In the genomic region with DNA sequence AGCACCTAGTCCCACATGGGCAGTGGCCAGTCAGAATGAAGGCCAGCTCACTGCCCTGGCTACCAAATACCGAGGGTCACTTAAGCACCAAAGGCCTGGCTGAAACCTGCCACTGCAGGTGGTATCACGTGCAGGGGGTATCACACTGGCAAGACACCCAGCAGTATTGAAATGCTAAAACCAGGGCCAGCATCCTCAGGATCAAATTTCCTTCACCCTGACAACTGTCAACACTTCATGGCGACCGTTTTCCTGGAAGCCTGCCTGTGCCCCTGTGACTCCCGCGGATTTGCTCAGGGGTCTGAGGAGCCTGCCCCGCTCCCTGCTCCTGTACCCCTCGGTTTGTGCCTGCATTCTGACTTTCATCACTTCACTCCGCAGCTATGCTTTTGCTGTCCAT, we compare ENCODE assay signal across 19 cellular contexts.
DNase-seq lines count a peak whose midpoint lies in the region; ATAC-seq and TF ChIP-seq lines count a peak whose summit lies in the region.
"Had no signal": no experiment of that assay in that cellular context is flagged by ENCODE, and none has a peak within 500 bp of the region (broad histone marks: within the 10 kb centered on the region; RNA-seq: fewer than 3 reads in every experiment).

No MANE protein-coding gene starts in this region.

- no CpG with 5 or more reads among the region's 9 CpGs for WGBS in iPS DF 6.9 (ENCODE audit: insufficient coverage, insufficient read length)
- no CpG with 5 or more reads among the region's 9 CpGs for WGBS in trophoblast cell (ENCODE audit: extremely low coverage, insufficient coverage, insufficient read length)
- WGBS in transverse colon (ENCODE audit: low coverage in 1 of 2), 2 donors: 60 to 73% methylated on average over 2 to 9 of the region's 9 CpGs

- H4K91ac ChIP-seq in trophoblast cell (ENCODE audit: low read depth, low read length): no peak overlapping the region

- H4K8ac ChIP-seq in trophoblast cell (ENCODE audit: low read depth, low read length): no peak overlapping the region

- ATAC-seq in HG03521 (IDR thresholded peaks at IDR 0.05; ENCODE audit: unreplicated experiment): no peak
- ATAC-seq: activated CD8-positive, alpha-beta T cell treated with anti-CD3 and anti-CD28 coated beads, Interleukin-2, amount 10 ng/mL, durations not matched to agents 7 days and 5 days; left ventricle myocardium superior had no signal

- no peaks in the 10 kb centered on the region for H3K79me2 ChIP-seq in trophoblast cell (ENCODE audit: control insufficient read depth, insufficient read depth, low read length, poor library complexity)

- no peak overlapping the region for H2BK120ac ChIP-seq in trophoblast cell (ENCODE audit: insufficient read depth, low read length, poor library complexity)

- H3K4ac ChIP-seq in trophoblast cell (ENCODE audit: low read depth, low read length): no peak overlapping the region

- H4K12ac ChIP-seq in trophoblast cell (ENCODE audit: low read depth, low read length): no peak overlapping the region

- H3K9ac ChIP-seq in trophoblast cell (ENCODE audit: low read length): no peak overlapping the region

- H3K18ac ChIP-seq in trophoblast cell (ENCODE audit: low read length): no peak overlapping the region

- H2BK12ac ChIP-seq in trophoblast cell (ENCODE audit: low read length): no peak overlapping the region

- POLR2A ChIA-PET in RWPE1 (lab: Yijun Ruan, JAX; ENCODE audit: low non-redundant PET): no interaction called here

- peaks cover 11% of the 10 kb centered on the region for H3K4me1 ChIP-seq in iPS DF 6.9 (ENCODE audit: control insufficient read depth, insufficient read depth, low read length)
- peaks cover 12 to 21% of the 10 kb centered on the region in 2 experiments for H3K4me1 ChIP-seq in trophoblast cell (ENCODE audit: control insufficient read depth in 1 of 2, insufficient read depth in 2 of 2, low read length in 2 of 2)
- H3K4me1 ChIP-seq in transverse colon: peaks cover 0 to 8% (median 0%) of the 10 kb centered on the region in 4 donors
- H3K4me1 ChIP-seq: uterus had no signal

- no peak for TF ChIP-seq POLR2A in transverse colon (IDR thresholded peaks at IDR 0.05)

- no peak for TF ChIP-seq EP300 in transverse colon (IDR thresholded peaks at IDR 0.05; ENCODE audit: low read depth)

- no peak overlapping the region for H3K23ac ChIP-seq in trophoblast cell (ENCODE audit: low read length)

- no peak overlapping the region for H3K4me3 ChIP-seq in H7 (ENCODE audit: insufficient read depth, low read depth, low read length)
- H3K4me3 ChIP-seq in iPS DF 6.9 (ENCODE audit: low read length): no peak overlapping the region
- no peak overlapping the region for H3K4me3 ChIP-seq in trophoblast cell (ENCODE audit: low read depth, low read length)
- H3K4me3 ChIP-seq in transverse colon: no peak overlapping the region
- H3K4me3 ChIP-seq: cardiac muscle cell, uterus had no signal

- peak; percentile 43 for DNase-seq in COLO668 (lab: John Stamatoyannopoulos, UW; ENCODE audit: unreplicated experiment)
- DNase-seq in H7: peak; percentile 77
- peak; percentile 58 for DNase-seq in NCI-H345 (lab: John Stamatoyannopoulos, UW)
- DNase-seq in iPS DF 6.9 (ENCODE audit: low read depth, low spot score): peak; percentile 43
- DNase-seq in trophoblast cell: no peak
- DNase-seq in transverse colon: no peak
- DNase-seq in RWPE1 (ENCODE audit: low spot score): no peak
- DNase-seq: activated CD4-positive, CD25-positive, alpha-beta regulatory T cell; activated CD8-positive, alpha-beta T cell treated with anti-CD3 and anti-CD28 coated beads, Interleukin-2, amount 10 ng/mL, durations not matched to agents 7 days and 5 days; activated naive CD4-positive, alpha-beta T cell treated with anti-CD3 and anti-CD28 coated beads, Interleukin-2, amount 10 ng/mL, durations not matched to agents 7 days and 5 days; activated T-cell treated with anti-CD3 and anti-CD28 coated beads, Interleukin-2, amount 50 U/mL, for 24 hours; CD4-positive, CD25-positive, alpha-beta regulatory T cell; cortex of kidney; left ventricle myocardium superior; NCI-H146; NCI-H446 treated with DMSO at 0.1 percent for 48 hours; uterus had no signal

- no peaks in the 10 kb centered on the region for H3K79me1 ChIP-seq in trophoblast cell (ENCODE audit: low read length)

- H3K9me3 ChIP-seq in iPS DF 6.9 (ENCODE audit: control insufficient read depth, insufficient read depth, low read length): no peaks in the 10 kb centered on the region
- H3K9me3 ChIP-seq in trophoblast cell (ENCODE audit: insufficient read depth, low read depth, low read length): no peaks in the 10 kb centered on the region
- H3K9me3 ChIP-seq in transverse colon: no peaks in the 10 kb centered on the region
- H3K9me3 ChIP-seq: uterus had no signal

- intact Hi-C loops in transverse colon (cut with DNase I; ENCODE audit: low total_unique reads): no loop called here

- CTCF ChIA-PET in RWPE1 (lab: Yijun Ruan, JAX): interaction anchor here (1.0 kb wide), 1 partner anchor 37 kb away, joined by 3 read pairs; no protein-coding TSS in a partner anchor

- H2BK5ac ChIP-seq in trophoblast cell (ENCODE audit: low read depth, low read length, poor library complexity): no peak overlapping the region

- H3K14ac ChIP-seq in trophoblast cell (ENCODE audit: low read length): no peak overlapping the region

- H3K27me3 ChIP-seq in H7 (ENCODE audit: control insufficient read depth, insufficient read depth, low read length) (no peaks in the 10 kb centered on the region), iPS DF 6.9 (ENCODE audit: control insufficient read depth, insufficient read depth, low read length) (no peaks in the 10 kb centered on the region), trophoblast cell (ENCODE audit: insufficient read depth, low read length) (no peaks in the 10 kb centered on the region), transverse colon (no peaks in the 10 kb centered on the region)
- H3K27me3 ChIP-seq: cardiac muscle cell, uterus had no signal

- no peak overlapping the region for H3K4me2 ChIP-seq in trophoblast cell (ENCODE audit: low read length)

- H2AK5ac ChIP-seq in trophoblast cell (ENCODE audit: low read length): no peak overlapping the region

- H3K36me3 ChIP-seq in H7 (replicated peaks; ENCODE audit: control insufficient read depth, insufficient read depth, low read length): no peaks in the 10 kb centered on the region
- no peaks in the 10 kb centered on the region for H3K36me3 ChIP-seq in iPS DF 6.9 (ENCODE audit: control insufficient read depth, insufficient read depth, low read length)
- no peaks in the 10 kb centered on the region for H3K36me3 ChIP-seq in trophoblast cell (ENCODE audit: control insufficient read depth in 1 of 2, insufficient read depth in 2 of 2, low read length in 2 of 2)
- no peaks in the 10 kb centered on the region for H3K36me3 ChIP-seq in transverse colon
- H3K36me3 ChIP-seq: cardiac muscle cell, uterus had no signal

- H2AFZ ChIP-seq in trophoblast cell (ENCODE audit: insufficient read depth, low read length, poor library complexity): no peak overlapping the region

- no peak overlapping the region for H3K27ac ChIP-seq in iPS DF 6.9 (ENCODE audit: low read length)
- H3K27ac ChIP-seq in trophoblast cell (ENCODE audit: low read depth, low read length): no peak overlapping the region
- no peak overlapping the region for H3K27ac ChIP-seq in transverse colon
- H3K27ac ChIP-seq in RWPE1: no peak overlapping the region
- H3K27ac ChIP-seq: cardiac muscle cell, uterus had no signal

- in situ Hi-C loops in transverse colon (cut with MboI; ENCODE audit: low pct_ligation_motif_present in 1 of 4, low pct_unique_long_range_greater_than_20kb in 1 of 4, low sequenced_read_pairs in 3 of 4): no loop called here

- TF ChIP-seq CTCF in transverse colon (IDR thresholded peaks at IDR 0.05) (no peak), RWPE1 (conservative IDR thresholded peaks at IDR 0.05; ENCODE audit: low read depth) (no peak)

Comparison
In these comparisons a context has a peak if more than half of its experiments do, and no peak if none do; other contexts are left out.
1. DNase-seq: peak in COLO668 (single experiment), H7 (single experiment), NCI-H345 (single experiment) and iPS DF 6.9 (single experiment); none in trophoblast cell (0 of 2), transverse colon (single experiment) and RWPE1 (single experiment).